Comparison of ENCODE assay signal across 1 cellular context in genomic region chr10:118042827-118043242, GRCh38.
TF ChIP-seq lines count a peak whose summit lies in the region.

No MANE protein-coding gene starts in this region.

TF ChIP-seq in A549, 52 proteins besides CTCF, POLR2A, EP300 and RAD21 (continued from another document):
- TF ChIP-seq CHD4 (IDR thresholded peaks at IDR 0.05; ENCODE audit: borderline replicate concordance): no peak
- no peak for TF ChIP-seq CBX8 (IDR thresholded peaks at IDR 0.05)
- no peak for TF ChIP-seq ZC3H11A (IDR thresholded peaks at IDR 0.05)
- TF ChIP-seq TP53 (CRISPR knock-in tag; IDR thresholded peaks at IDR 0.05): no peak
- no peak for TF ChIP-seq CHD2 (IDR thresholded peaks at IDR 0.05; ENCODE audit: low read length, partially characterized antibody)
- no peak for TF ChIP-seq FOXS1 (CRISPR knock-in tag; IDR thresholded peaks at IDR 0.05)
- TF ChIP-seq ZSCAN20 (CRISPR knock-in tag; IDR thresholded peaks at IDR 0.05): no peak
- TF ChIP-seq CEBPB (IDR thresholded peaks at IDR 0.05): no peak
